ENCODE assay signal across 8 cellular contexts in the genomic region with DNA sequence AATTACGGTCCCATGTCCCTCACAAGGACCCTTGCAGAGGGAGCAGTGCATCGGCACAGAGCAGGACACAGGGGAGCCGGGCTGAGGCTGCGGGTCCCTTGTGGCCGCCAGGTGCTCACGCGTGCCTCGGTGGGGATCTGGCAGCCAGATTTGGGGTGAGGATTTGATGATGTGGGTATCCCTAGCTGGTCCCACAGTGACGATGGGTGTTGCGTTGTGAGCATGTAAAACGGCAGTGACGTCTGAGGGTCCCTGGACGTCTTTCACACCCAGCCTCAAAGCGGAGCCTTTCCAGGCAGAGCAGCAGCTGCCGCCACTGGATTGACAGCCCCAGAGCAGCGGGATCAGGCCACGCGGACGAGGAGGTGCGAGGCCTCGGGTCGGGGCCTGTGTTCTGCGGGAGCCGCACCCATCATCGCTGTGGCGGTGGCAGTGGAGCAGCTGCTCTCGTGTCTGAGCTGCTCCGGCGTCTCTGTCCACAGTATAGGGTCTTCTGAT. TPM values are rescaled to one million over a fixed set of nuclear protein-coding genes. Genes with fewer than 3 reads are reported as not detected.
DNase-seq lines count a peak whose midpoint lies in the region; ATAC-seq and TF ChIP-seq lines count a peak whose summit lies in the region.

No MANE protein-coding gene starts in this region.

- ATAC-seq in psoas muscle, result peak; percentile 2 to 13 (median 6)
- ATAC-seq in HG03432 (IDR thresholded peaks at IDR 0.05; ENCODE audit: unreplicated experiment), result no peak

- H3K4me2 ChIP-seq in DOHH2 (ENCODE audit: low read length), result peak overlapping the region; percentile 57

- H3K4me1 ChIP-seq in DOHH2 (ENCODE audit: control insufficient read depth, low read length) (peaks cover 16% of the 10 kb centered on the region), esophagus squamous epithelium (peaks cover 29 to 67% (median 42%) of the 10 kb centered on the region in 3 donors), psoas muscle (peaks cover 31% of the 10 kb centered on the region)

- H3K4me3 ChIP-seq in DOHH2 (ENCODE audit: low read length), result peak overlapping the region; percentile 50
- H3K4me3 ChIP-seq in SK-N-MC, result peak overlapping the region; percentile 79
- H3K4me3 ChIP-seq in esophagus squamous epithelium, result peak overlapping the region; percentile 49 to 87 (median 62)
- H3K4me3 ChIP-seq in psoas muscle, result peak overlapping the region; percentile 69

- peak overlapping the region; percentile 70 for H3K9ac ChIP-seq in SK-N-MC (ENCODE audit: insufficient read length)

- H3K36me3 ChIP-seq in DOHH2 (ENCODE audit: control insufficient read depth, low read length) (peaks cover 50% of the 10 kb centered on the region), SK-N-MC (ENCODE audit: insufficient read depth, low read length) (peaks cover 38% of the 10 kb centered on the region; the same call in 1 of the 2 replicates), esophagus squamous epithelium (peaks cover 0 to 38% (median 18%) of the 10 kb centered on the region in 3 donors), psoas muscle (ENCODE audit: insufficient read depth in 1 of 2, low read depth in 1 of 2) (peaks cover 0 to 31% of the 10 kb centered on the region in 2 donors)

- no peaks in the 10 kb centered on the region for H3K9me2 ChIP-seq in DOHH2 (replicated peaks; ENCODE audit: control insufficient read depth, low read length)

- H3K27me3 ChIP-seq in DOHH2 (ENCODE audit: control insufficient read depth, low read length) (no peaks in the 10 kb centered on the region), esophagus squamous epithelium (no peaks in the 10 kb centered on the region), psoas muscle (ENCODE audit: insufficient read depth in 3 of 3, low read length in 2 of 3) (no peaks in the 10 kb centered on the region)

- peaks cover 5% of the 10 kb centered on the region; the same call in 1 of the 2 replicates for H4K20me1 ChIP-seq in DOHH2 (ENCODE audit: control insufficient read depth, insufficient read depth, low read depth, low read length)

- no peak for TF ChIP-seq POLR2A in esophagus squamous epithelium (IDR thresholded peaks at IDR 0.05)

- H3K9me3 ChIP-seq in DOHH2 (ENCODE audit: control insufficient read depth, insufficient read depth, low read length) (no peaks in the 10 kb centered on the region), SK-N-MC (ENCODE audit: low read depth, low read length) (no peaks in the 10 kb centered on the region), esophagus squamous epithelium (no peaks in the 10 kb centered on the region), psoas muscle (no peaks in the 10 kb centered on the region)

- WGBS in esophagus squamous epithelium, 2 donors, result 40 to 52% methylated on average over 8 to 9 of the region's 29 CpGs
- 33 to 43% (median 40%) methylated on average over 27 to 29 of the region's 29 CpGs for WGBS in psoas muscle, 3 donors

- no peak for DNase-seq in SK-N-MC (ENCODE audit: low read depth, low spot score)
- no peak for DNase-seq in esophagus squamous epithelium (lab: John Stamatoyannopoulos, UW)
- no peak for DNase-seq in psoas muscle
- DNase-seq in NCI-H146 (lab: John Stamatoyannopoulos, UW), result no peak
- DNase-seq in iPS-NIHi7 (ENCODE audit: extremely low spot score), result no peak
- DNase-seq in DMS114 treated with DMSO at 0.1 percent for 48 hours (lab: John Stamatoyannopoulos, UW; ENCODE audit: unreplicated experiment), result no peak

- TF ChIP-seq CTCF in DOHH2 (IDR thresholded peaks at IDR 0.05; ENCODE audit: low read depth, low read length, poor library complexity, severe bottlenecking) (no peak), esophagus squamous epithelium (IDR thresholded peaks at IDR 0.05) (no peak), psoas muscle (IDR thresholded peaks at IDR 0.05) (no peak)

- intact Hi-C loops in esophagus squamous epithelium (cut with DNase I), result loop anchor here (10.0 kb wide), 1 partner anchor 161 kb away; a partner anchor contains a TSS
- intact Hi-C loops in psoas muscle (cut with DNase I), result no loop called here

- peaks cover 14% of the 10 kb centered on the region for H3K79me2 ChIP-seq in DOHH2 (ENCODE audit: control insufficient read depth, low read length)

- peaks cover 19% of the 10 kb centered on the region for H3F3A ChIP-seq in DOHH2 (ENCODE audit: control insufficient read depth, insufficient read depth)

- H3K27ac ChIP-seq in DOHH2 (ENCODE audit: low read depth, low read length) (peak overlapping the region; percentile 2; the same call in 1 of the 2 replicates), SK-N-MC (peak overlapping the region; percentile 97), esophagus squamous epithelium (peak overlapping the region; percentile 89 to 99 (median 94)), psoas muscle (peak overlapping the region; percentile 84)

RNA-seq across cellular contexts. Expression of a gene that starts 54.6 kb away (rescaled TPM):
- total RNA-seq in esophagus squamous epithelium (100 to 1,000 TPM in 1 of 4 donors, 10 to 100 TPM in 3; 85.1 to 104 (median 89.3) TPM), psoas muscle (10 to 100 TPM; 25.1 to 35.7 (median 30.9) TPM)
- 10 to 100 TPM; 21.4 to 62.7 (median 43.5) TPM for polyA plus RNA-seq in psoas muscle

Comparison
In these comparisons a context has a peak if more than half of its experiments do, and no peak if none do; other contexts are left out.
1. H3K27ac ChIP-seq: peak in every context shown above with its lines; median percentile 97 in SK-N-MC; 94 in esophagus squamous epithelium; 84 in psoas muscle; 2 in DOHH2.